Comparison of ENCODE assay signal across 1 cellular context in genomic region chr1:12629521-12629956, GRCh38.
TF ChIP-seq lines count a peak whose summit lies in the region.

No MANE protein-coding gene starts in this region.

TF ChIP-seq in GM23338, 12 proteins besides CTCF, POLR2A, EP300 and RAD21 (continued from another document):
- TF ChIP-seq REST (IDR thresholded peaks at IDR 0.05; ENCODE audit: unreplicated experiment) (no peak), JUNB (IDR thresholded peaks at IDR 0.05; ENCODE audit: unreplicated experiment) (no peak), POLR2AphosphoS5 (IDR thresholded peaks at IDR 0.05; ENCODE audit: low read depth) (0 out of 2 replicates have a peak, but pooled peaks have one; percentile 6), ZNF114 (CRISPR knock-in tag; IDR thresholded peaks at IDR 0.05) (no peak; the same call in 1 of the 2 replicates), EZH2phosphoT487 (IDR thresholded peaks at IDR 0.05; ENCODE audit: unreplicated experiment) (no peak), NANOG (IDR thresholded peaks at IDR 0.05; ENCODE audit: borderline replicate concordance) (peak; percentile 43; the same call in 1 of the 2 replicates), EZH2 (IDR thresholded peaks at IDR 0.05; ENCODE audit: low read depth, unreplicated experiment) (no peak), ZNF331 (CRISPR knock-in tag; IDR thresholded peaks at IDR 0.05; ENCODE audit: low read depth) (no peak)
- TF ChIP-seq, protein P1, sequence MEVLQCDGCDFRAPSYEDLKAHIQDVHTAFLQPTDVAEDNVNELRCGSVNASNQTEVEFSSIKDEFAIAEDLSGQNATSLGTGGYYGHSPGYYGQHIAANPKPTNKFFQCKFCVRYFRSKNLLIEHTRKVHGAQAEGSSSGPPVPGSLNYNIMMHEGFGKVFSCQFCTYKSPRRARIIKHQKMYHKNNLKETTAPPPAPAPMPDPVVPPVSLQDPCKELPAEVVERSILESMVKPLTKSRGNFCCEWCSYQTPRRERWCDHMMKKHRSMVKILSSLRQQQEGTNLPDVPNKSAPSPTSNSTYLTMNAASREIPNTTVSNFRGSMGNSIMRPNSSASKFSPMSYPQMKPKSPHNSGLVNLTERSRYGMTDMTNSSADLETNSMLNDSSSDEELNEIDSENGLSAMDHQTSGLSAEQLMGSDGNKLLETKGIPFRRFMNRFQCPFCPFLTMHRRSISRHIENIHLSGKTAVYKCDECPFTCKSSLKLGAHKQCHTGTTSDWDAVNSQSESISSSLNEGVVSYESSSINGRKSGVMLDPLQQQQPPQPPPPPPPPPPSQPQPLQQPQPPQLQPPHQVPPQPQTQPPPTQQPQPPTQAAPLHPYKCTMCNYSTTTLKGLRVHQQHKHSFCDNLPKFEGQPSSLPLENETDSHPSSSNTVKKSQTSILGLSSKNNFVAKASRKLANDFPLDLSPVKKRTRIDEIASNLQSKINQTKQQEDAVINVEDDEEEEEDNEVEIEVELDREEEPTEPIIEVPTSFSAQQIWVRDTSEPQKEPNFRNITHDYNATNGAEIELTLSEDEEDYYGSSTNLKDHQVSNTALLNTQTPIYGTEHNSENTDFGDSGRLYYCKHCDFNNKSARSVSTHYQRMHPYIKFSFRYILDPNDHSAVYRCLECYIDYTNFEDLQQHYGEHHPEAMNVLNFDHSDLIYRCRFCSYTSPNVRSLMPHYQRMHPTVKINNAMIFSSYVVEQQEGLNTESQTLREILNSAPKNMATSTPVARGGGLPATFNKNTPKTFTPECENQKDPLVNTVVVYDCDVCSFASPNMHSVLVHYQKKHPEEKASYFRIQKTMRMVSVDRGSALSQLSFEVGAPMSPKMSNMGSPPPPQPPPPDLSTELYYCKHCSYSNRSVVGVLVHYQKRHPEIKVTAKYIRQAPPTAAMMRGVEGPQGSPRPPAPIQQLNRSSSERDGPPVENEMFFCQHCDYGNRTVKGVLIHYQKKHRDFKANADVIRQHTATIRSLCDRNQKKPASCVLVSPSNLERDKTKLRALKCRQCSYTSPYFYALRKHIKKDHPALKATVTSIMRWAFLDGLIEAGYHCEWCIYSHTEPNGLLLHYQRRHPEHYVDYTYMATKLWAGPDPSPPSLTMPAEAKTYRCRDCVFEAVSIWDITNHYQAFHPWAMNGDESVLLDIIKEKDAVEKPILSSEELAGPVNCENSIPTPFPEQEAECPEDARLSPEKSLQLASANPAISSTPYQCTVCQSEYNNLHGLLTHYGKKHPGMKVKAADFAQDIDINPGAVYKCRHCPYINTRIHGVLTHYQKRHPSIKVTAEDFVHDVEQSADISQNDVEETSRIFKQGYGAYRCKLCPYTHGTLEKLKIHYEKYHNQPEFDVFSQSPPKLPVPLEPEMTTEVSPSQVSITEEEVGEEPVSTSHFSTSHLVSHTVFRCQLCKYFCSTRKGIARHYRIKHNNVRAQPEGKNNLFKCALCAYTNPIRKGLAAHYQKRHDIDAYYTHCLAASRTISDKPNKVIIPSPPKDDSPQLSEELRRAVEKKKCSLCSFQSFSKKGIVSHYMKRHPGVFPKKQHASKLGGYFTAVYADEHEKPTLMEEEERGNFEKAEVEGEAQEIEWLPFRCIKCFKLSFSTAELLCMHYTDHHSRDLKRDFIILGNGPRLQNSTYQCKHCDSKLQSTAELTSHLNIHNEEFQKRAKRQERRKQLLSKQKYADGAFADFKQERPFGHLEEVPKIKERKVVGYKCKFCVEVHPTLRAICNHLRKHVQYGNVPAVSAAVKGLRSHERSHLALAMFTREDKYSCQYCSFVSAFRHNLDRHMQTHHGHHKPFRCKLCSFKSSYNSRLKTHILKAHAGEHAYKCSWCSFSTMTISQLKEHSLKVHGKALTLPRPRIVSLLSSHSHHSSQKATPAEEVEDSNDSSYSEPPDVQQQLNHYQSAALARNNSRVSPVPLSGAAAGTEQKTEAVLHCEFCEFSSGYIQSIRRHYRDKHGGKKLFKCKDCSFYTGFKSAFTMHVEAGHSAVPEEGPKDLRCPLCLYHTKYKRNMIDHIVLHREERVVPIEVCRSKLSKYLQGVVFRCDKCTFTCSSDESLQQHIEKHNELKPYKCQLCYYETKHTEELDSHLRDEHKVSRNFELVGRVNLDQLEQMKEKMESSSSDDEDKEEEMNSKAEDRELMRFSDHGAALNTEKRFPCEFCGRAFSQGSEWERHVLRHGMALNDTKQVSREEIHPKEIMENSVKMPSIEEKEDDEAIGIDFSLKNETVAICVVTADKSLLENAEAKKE (CRISPR knock-in tag; IDR thresholded peaks at IDR 0.05): peak; percentile 73
